In genomic region chr13:52169839-52170238, GRCh38 we compare ENCODE assay signal across 18 cellular contexts. TPM values are rescaled to one million over a fixed set of nuclear protein-coding genes. Genes with fewer than 3 reads are reported as not detected.
A peak's percentile ranks its signal among the peaks of the same experiment; 100 is the strongest.
DNase-seq lines count a peak whose midpoint lies in the region; ATAC-seq, FAIRE-seq and TF ChIP-seq lines count a peak whose summit lies in the region.
"Had no signal": no experiment of that assay in that cellular context is flagged by ENCODE, and none has a peak within 500 bp of the region (broad histone marks: within the 10 kb centered on the region; RNA-seq: fewer than 3 reads in every experiment).

No MANE protein-coding gene starts in this region.

- no peak overlapping the region for H3K4me3 ChIP-seq in tibial nerve
- no peak overlapping the region for H3K4me3 ChIP-seq in CD8-positive, alpha-beta memory T cell (ENCODE audit: low read length)
- H3K4me3 ChIP-seq: GM23248, HAP-1 had no signal

- CTCF ChIA-PET in CD8-positive, alpha-beta memory T cell (lab: Charles Lee), result interaction anchor here (1.2 kb wide), 1 partner anchor 24 kb away, joined by 5 read pairs; no protein-coding TSS in a partner anchor

- peak in 1 of 2 donors; percentile 24 for TF ChIP-seq EP300 in tibial nerve (IDR thresholded peaks at IDR 0.05)

- no peaks in the 10 kb centered on the region for H3K9me3 ChIP-seq in tibial nerve
- no peaks in the 10 kb centered on the region for H3K9me3 ChIP-seq in CD8-positive, alpha-beta memory T cell (ENCODE audit: low read length)
- H3K9me3 ChIP-seq: BE2C, Caco-2, HAP-1 had no signal

- H3K27ac Mint-ChIP-seq in CD8-positive, alpha-beta memory T cell, result no peak overlapping the region
- H3K27ac Mint-ChIP-seq: CD4-positive, CD25-positive, alpha-beta regulatory T cell had no signal

- peaks cover 0 to 71% (median 0%) of the 10 kb centered on the region in 3 donors for H3K36me3 ChIP-seq in tibial nerve
- peaks cover 8% of the 10 kb centered on the region for H3K36me3 ChIP-seq in CD8-positive, alpha-beta memory T cell (ENCODE audit: insufficient read depth, low read length)

- no peak for TF ChIP-seq POLR2A in tibial nerve (IDR thresholded peaks at IDR 0.05)

- DNase-seq in caudate nucleus (lab: John Stamatoyannopoulos, UW), result no peak
- no peak for DNase-seq in frontal cortex (ENCODE audit: low spot score in 2 of 2)
- DNase-seq in pons (ENCODE audit: low spot score), result peak; percentile 77
- DNase-seq in tibial nerve (ENCODE audit: low spot score in 2 of 2), result no peak
- DNase-seq in effector CD4-positive, alpha-beta T cell, result no peak
- DNase-seq in activated CD8-positive, alpha-beta memory T cell treated with anti-CD3 and anti-CD28 coated beads, Interleukin-2, amount 50 U/mL, for 48 hours, result no peak
- no peak for DNase-seq in CD8-positive, alpha-beta memory T cell
- DNase-seq: ACHN; BE2C; C1 segment of cervical spinal cord; Caco-2; CD4-positive, CD25-positive, alpha-beta regulatory T cell; GM23248 had no signal

- no peak overlapping the region for H3K4me3 Mint-ChIP-seq in CD8-positive, alpha-beta memory T cell
- H3K4me3 Mint-ChIP-seq: CD4-positive, CD25-positive, alpha-beta regulatory T cell had no signal

- POLR2A ChIA-PET in CD8-positive, alpha-beta memory T cell (lab: Charles Lee), result no interaction called here

- peak overlapping the region; percentile 89 for H3K27ac ChIP-seq in caudate nucleus (ENCODE audit: low read depth, low read length)
- peak overlapping the region; percentile 25 to 80 (median 62) for H3K27ac ChIP-seq in tibial nerve
- no peak overlapping the region for H3K27ac ChIP-seq in CD8-positive, alpha-beta memory T cell (ENCODE audit: low read depth, low read length)
- H3K27ac ChIP-seq: GM23248 had no signal

- no peaks in the 10 kb centered on the region for H3K27me3 ChIP-seq in tibial nerve
- H3K27me3 ChIP-seq in CD8-positive, alpha-beta memory T cell (ENCODE audit: insufficient read depth, low read length, poor library complexity, severe bottlenecking), result no peaks in the 10 kb centered on the region
- H3K27me3 ChIP-seq: BE2C had no signal

- 49 to 64% methylated on average over 5 of the region's 5 CpGs for whole genome bisulfite sequencing in tibial nerve, 2 donors

- no peak for ATAC-seq in GM19397 (IDR thresholded peaks at IDR 0.05; ENCODE audit: unreplicated experiment)

- peaks cover 0 to 17% (median 0%) of the 10 kb centered on the region in 4 donors for H3K4me1 ChIP-seq in tibial nerve
- H3K4me1 ChIP-seq in CD8-positive, alpha-beta memory T cell (ENCODE audit: insufficient read depth, low read length), result no peaks in the 10 kb centered on the region
- H3K4me1 ChIP-seq: BE2C, HAP-1 had no signal

- H3K9me3 Mint-ChIP-seq in CD8-positive, alpha-beta memory T cell, result no peaks in the 10 kb centered on the region
- H3K9me3 Mint-ChIP-seq: CD4-positive, CD25-positive, alpha-beta regulatory T cell had no signal

- H3K27me3 Mint-ChIP-seq in CD8-positive, alpha-beta memory T cell, result no peaks in the 10 kb centered on the region
- H3K27me3 Mint-ChIP-seq: CD4-positive, CD25-positive, alpha-beta regulatory T cell had no signal

- FAIRE-seq in frontal cortex (lab: Jason Lieb, UNC), result peak; percentile 24
- FAIRE-seq: D721Med, GM12891, GM19239 had no signal

- H3K4me1 Mint-ChIP-seq in CD8-positive, alpha-beta memory T cell, result no peaks in the 10 kb centered on the region

- H3K36me3 Mint-ChIP-seq in CD8-positive, alpha-beta memory T cell, result peaks cover 11 to 83% (median 15%) of the 10 kb centered on the region in 3 donors

- TF ChIP-seq CTCF in tibial nerve (IDR thresholded peaks at IDR 0.05), result no peak

RNA-seq across cellular contexts. Expression of gene NEK3, which starts 10.4 kb away (rescaled TPM):
- total RNA-seq in frontal cortex, result 8.6 TPM
- 10 to 100 TPM; 22.0 to 49.8 (median 36.7) TPM for total RNA-seq in tibial nerve
- 1 to 10 TPM; 1.2 to 1.5 TPM for total RNA-seq in CD8-positive, alpha-beta memory T cell
- polyA plus RNA-seq in CD8-positive, alpha-beta memory T cell, result 2.7 TPM

RNA-seq across cellular contexts. Expression of gene NEK5, which starts 41.0 kb away (rescaled TPM):
- 0.82 TPM for total RNA-seq in frontal cortex
- under 1 TPM; 0.30 to 0.66 (median 0.61) TPM for total RNA-seq in tibial nerve
- total RNA-seq in CD8-positive, alpha-beta memory T cell, result not detected
- polyA plus RNA-seq in CD8-positive, alpha-beta memory T cell, result 0.17 TPM
- total RNA-seq: CD4-positive, CD25-positive, alpha-beta regulatory T cell; GM23248 had no signal
